In the genomic region with DNA sequence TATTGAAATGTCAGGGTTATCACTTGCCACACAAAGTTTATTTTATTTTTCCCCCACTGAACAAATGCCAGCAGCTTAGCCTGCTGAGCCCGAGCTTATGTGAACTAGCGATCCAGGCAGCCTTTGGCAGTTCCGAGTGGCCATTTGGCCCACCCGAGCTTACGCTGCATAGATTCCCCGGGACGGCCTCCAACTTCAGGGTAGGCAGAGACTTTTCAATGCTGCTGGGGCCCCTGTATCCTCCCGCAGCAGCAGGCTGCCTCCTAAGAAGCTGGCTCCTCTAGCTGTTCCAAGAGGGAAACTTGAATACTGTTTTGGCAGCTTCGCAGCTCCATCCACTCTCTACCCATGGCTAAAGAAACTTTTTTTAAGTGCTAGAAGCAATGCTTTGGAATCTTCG, we compare ENCODE assay signal across 24 cellular contexts.
"Had no signal": no experiment of that assay in that cellular context is flagged by ENCODE, and none has a peak within 500 bp of the region (broad histone marks: within the 10 kb centered on the region; RNA-seq: fewer than 3 reads in every experiment).

No MANE protein-coding gene starts in this region.

- FAIRE-seq: colon, endothelial cell of umbilical vein, frontal cortex had no signal

- DNase-seq: activated CD8-positive, alpha-beta memory T cell treated with anti-CD3 and anti-CD28 coated beads, Interleukin-2, amount 50 U/mL, for 48 hours; activated naive CD4-positive, alpha-beta T cell treated with anti-CD3 and anti-CD28 coated beads for 36 hours; activated naive CD8-positive, alpha-beta T cell treated with anti-CD3 and anti-CD28 coated beads, Interleukin-2, amount 10 ng/mL, durations not matched to agents 7 days and 5 days; activated T-cell treated with anti-CD3 and anti-CD28 coated beads, Interleukin-2, amount 50 U/mL, for 48 hours; effector memory CD4-positive, alpha-beta T cell; mucosa of descending colon; naive B cell; retina; sigmoid colon; spleen; stimulated activated CD4-positive, alpha-beta T cell treated with anti-CD3 and anti-CD28 coated beads, Interleukin-4, amount 100 ng/mL, for 24 hours; stimulated activated naive CD4-positive, alpha-beta T cell treated with Interleukin-2 at 50 U/mL for 16 hours; T1000; upper lobe of left lung had no signal

- H3K9me3 Mint-ChIP-seq: activated naive CD8-positive, alpha-beta T cell treated with anti-CD3 and anti-CD28 coated beads, Interleukin-2, amount 10 ng/mL, durations not matched to agents 7 days and 5 days; WTC11 had no signal

- H3K9me3 ChIP-seq: mucosa of descending colon, sigmoid colon, spleen, thoracic aorta, upper lobe of left lung had no signal

- H3K27ac Mint-ChIP-seq: activated naive CD4-positive, alpha-beta T cell treated with anti-CD3 and anti-CD28 coated beads for 36 hours; activated naive CD8-positive, alpha-beta T cell treated with anti-CD3 and anti-CD28 coated beads, Interleukin-2, amount 10 ng/mL, durations not matched to agents 7 days and 5 days; memory B cell; naive B cell; T-helper 1 cell treated with Interleukin-12 subunit alpha and Interleukin-12 subunit beta and Interleukin-4 antibody, amounts not matched to agents 30 μg/mL and 1 μg/mL, for 36 hours; WTC11 had no signal

- H3K27ac ChIP-seq: sigmoid colon, spleen, thoracic aorta, upper lobe of left lung had no signal

- H3K4me3 Mint-ChIP-seq: activated naive CD4-positive, alpha-beta T cell treated with anti-CD3 and anti-CD28 coated beads for 36 hours; activated naive CD8-positive, alpha-beta T cell treated with anti-CD3 and anti-CD28 coated beads, Interleukin-2, amount 10 ng/mL, durations not matched to agents 7 days and 5 days; brain; memory B cell; naive B cell; neural crest cell; T-helper 1 cell treated with Interleukin-12 subunit alpha and Interleukin-12 subunit beta and Interleukin-4 antibody, amounts not matched to agents 30 μg/mL and 1 μg/mL, for 36 hours; WTC11 had no signal

- H3K4me1 Mint-ChIP-seq: activated naive CD8-positive, alpha-beta T cell treated with anti-CD3 and anti-CD28 coated beads, Interleukin-2, amount 10 ng/mL, durations not matched to agents 7 days and 5 days; memory B cell; naive B cell; neural crest cell; WTC11 had no signal

- ATAC-seq: esophagus mucosa, mucosa of descending colon, WTC11 had no signal

- H3K27me3 ChIP-seq: sigmoid colon, spleen, upper lobe of left lung had no signal

- H3K4me1 ChIP-seq: sigmoid colon, spleen, upper lobe of left lung had no signal

- H3K4me3 ChIP-seq: mucosa of descending colon, sigmoid colon, spleen, thoracic aorta, upper lobe of left lung had no signal

- H3K36me3 Mint-ChIP-seq: activated naive CD8-positive, alpha-beta T cell treated with anti-CD3 and anti-CD28 coated beads, Interleukin-2, amount 10 ng/mL, durations not matched to agents 7 days and 5 days; brain; memory B cell; naive B cell; WTC11 had no signal

- H3K27me3 Mint-ChIP-seq: activated naive CD8-positive, alpha-beta T cell treated with anti-CD3 and anti-CD28 coated beads, Interleukin-2, amount 10 ng/mL, durations not matched to agents 7 days and 5 days; memory B cell had no signal

- H3K36me3 ChIP-seq: sigmoid colon, spleen, thoracic aorta, upper lobe of left lung had no signal
